In genomic region chr12:108641446-108642268, GRCh38 we compare ENCODE assay signal across 9 cellular contexts. TPM values are rescaled to one million over a fixed set of nuclear protein-coding genes. Genes with fewer than 3 reads are reported as not detected.
DNase-seq lines count a peak whose midpoint lies in the region; ATAC-seq and TF ChIP-seq lines count a peak whose summit lies in the region.
"Had no signal": no experiment of that assay in that cellular context is flagged by ENCODE, and none has a peak within 500 bp of the region (broad histone marks: within the 10 kb centered on the region; RNA-seq: fewer than 3 reads in every experiment).

No MANE protein-coding gene starts in this region.

- no peak for TF ChIP-seq EP300 in tibial nerve (IDR thresholded peaks at IDR 0.05)

- no peak for TF ChIP-seq POLR2A in tibial nerve (IDR thresholded peaks at IDR 0.05)

- no peaks in the 10 kb centered on the region for H3K9me3 ChIP-seq in tibial nerve

- H3K36me3 ChIP-seq in tibial nerve: peaks cover 0 to 11% (median 0%) of the 10 kb centered on the region in 3 donors

- no peaks in the 10 kb centered on the region for H3K27me3 ChIP-seq in tibial nerve
- H3K27me3 ChIP-seq: foreskin keratinocyte had no signal

- peak; percentile 1 for ATAC-seq in SK-N-SH treated with all-trans-retinoic acid at 6 μM for 48 hours

- TF ChIP-seq CTCF in tibial nerve (IDR thresholded peaks at IDR 0.05): no peak

- 59 to 68% methylated on average over 8 to 9 of the region's 9 CpGs for WGBS in tibial nerve, 2 donors

- H3K27ac ChIP-seq in tibial nerve: peak overlapping the region in 3 of 4 donors; percentile 21 to 51 (median 22)
- H3K27ac ChIP-seq: foreskin keratinocyte had no signal

- DNase-seq in SKM-1 treated with dmso at 0.1 percent for 144 hours (lab: John Stamatoyannopoulos, UW; ENCODE audit: unreplicated experiment): peak; percentile 22
- DNase-seq in SKM-1 (lab: John Stamatoyannopoulos, UW; ENCODE audit: unreplicated experiment): no peak
- peak; percentile 71 for DNase-seq in medulla oblongata (ENCODE audit: extremely low spot score)
- DNase-seq in tibial nerve (ENCODE audit: low spot score in 2 of 2): no peak
- DNase-seq in SHP77 treated with DMSO at 0.1 percent for 48 hours (lab: John Stamatoyannopoulos, UW): no peak
- DNase-seq in COR-L47 (lab: John Stamatoyannopoulos, UW): no peak
- no peak for DNase-seq in NCI-H2107 treated with DMSO at 0.1 percent for 48 hours (lab: John Stamatoyannopoulos, UW; ENCODE audit: unreplicated experiment)
- DNase-seq: foreskin keratinocyte had no signal

- peaks cover 0 to 75% (median 45%) of the 10 kb centered on the region in 4 donors for H3K4me1 ChIP-seq in tibial nerve

- H3K4me3 ChIP-seq in tibial nerve: no peak overlapping the region

TF ChIP-seq in SK-N-SH treated with all-trans-retinoic acid at 6 μM for 48 hours, 23 proteins besides CTCF, POLR2A, EP300 and RAD21:
- TF ChIP-seq ISL1 (CRISPR knock-in tag; IDR thresholded peaks at IDR 0.05): no peak
- TF ChIP-seq BACH2 (CRISPR knock-in tag; IDR thresholded peaks at IDR 0.05; ENCODE audit: borderline replicate concordance): no peak
- TF ChIP-seq ARNTL (CRISPR knock-in tag; IDR thresholded peaks at IDR 0.05; ENCODE audit: borderline replicate concordance, low read depth): no peak
- no peak for TF ChIP-seq SNAI2 (CRISPR knock-in tag; IDR thresholded peaks at IDR 0.05)
- no peak for TF ChIP-seq ZFP3 (CRISPR knock-in tag; IDR thresholded peaks at IDR 0.05)
- no peak for TF ChIP-seq CSDC2 (CRISPR knock-in tag; IDR thresholded peaks at IDR 0.05)
- TF ChIP-seq OSR1 (CRISPR knock-in tag; IDR thresholded peaks at IDR 0.05): no peak
- TF ChIP-seq TCF4 (CRISPR knock-in tag; IDR thresholded peaks at IDR 0.05; ENCODE audit: borderline replicate concordance): no peak
- no peak for TF ChIP-seq TOX (CRISPR knock-in tag; IDR thresholded peaks at IDR 0.05; ENCODE audit: borderline replicate concordance)
- no peak for TF ChIP-seq ZFP30 (CRISPR knock-in tag; IDR thresholded peaks at IDR 0.05)
- no peak for TF ChIP-seq CREB5 (CRISPR knock-in tag; IDR thresholded peaks at IDR 0.05; ENCODE audit: low read depth)

RNA-seq across cellular contexts. Expression of gene SELPLG, which starts 8.0 kb away (rescaled TPM):
- total RNA-seq in tibial nerve: 10 to 100 TPM in 2 of 4 donors, 1 to 10 TPM in 2; 4.5 to 15.1 (median 9.2) TPM

RNA-seq across cellular contexts. Expression of gene TMEM119, which starts 43.8 kb away (rescaled TPM):
- total RNA-seq in tibial nerve: 10 to 100 TPM in 3 of 4 donors, 1 to 10 TPM in 1; 9.0 to 48.8 (median 42.3) TPM
- total RNA-seq: foreskin keratinocyte had no signal

Comparison
In these comparisons a context has a peak if more than half of its experiments do, and no peak if none do; other contexts are left out.
1. DNase-seq: peak in SKM-1 treated with dmso at 0.1 percent for 144 hours (single experiment) and medulla oblongata (single experiment); none in SKM-1 (single experiment), tibial nerve (0 of 2), SHP77 treated with DMSO at 0.1 percent for 48 hours (single experiment), COR-L47 (single experiment) and NCI-H2107 treated with DMSO at 0.1 percent for 48 hours (single experiment).